29 cellular contexts compared by ENCODE assay signal in the genomic region with DNA sequence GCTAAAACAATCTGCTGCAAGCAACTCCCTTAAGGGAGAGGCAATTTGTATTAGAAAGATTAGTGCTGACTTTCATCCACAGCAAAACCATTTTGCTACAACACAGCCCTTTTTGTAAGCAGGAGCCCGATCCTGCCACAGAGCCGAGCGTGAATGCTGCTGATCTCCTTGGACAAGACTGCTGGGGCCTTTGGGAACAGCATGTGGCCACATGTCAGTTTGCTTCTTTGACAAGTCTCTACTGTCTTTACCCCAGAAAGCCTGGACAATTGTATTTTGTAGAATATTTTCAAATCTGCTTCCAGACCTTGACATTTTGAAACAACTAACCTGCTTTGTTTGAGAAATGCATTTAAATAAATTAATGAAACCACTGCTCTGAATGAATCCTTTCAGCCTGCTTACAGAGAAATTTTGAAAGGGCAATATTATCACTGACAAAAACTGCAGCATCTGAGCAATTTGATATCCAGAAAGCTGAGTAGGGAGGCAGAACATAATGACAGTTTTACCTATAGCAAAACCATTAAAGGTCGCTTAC.
DNase-seq lines count a peak whose midpoint lies in the region; ATAC-seq and TF ChIP-seq lines count a peak whose summit lies in the region.
"Had no signal": no experiment of that assay in that cellular context is flagged by ENCODE, and none has a peak within 500 bp of the region (broad histone marks: within the 10 kb centered on the region; RNA-seq: fewer than 3 reads in every experiment).

No MANE protein-coding gene starts in this region.

- DNase-seq in C1 segment of cervical spinal cord (lab: John Stamatoyannopoulos, UW), result peak in 8 of 14 donors; percentile 20 to 61 (median 32)
- DNase-seq in head of caudate nucleus, result peak; percentile 30 to 90 (median 74)
- peak; percentile 35 for DNase-seq in occipital lobe (lab: John Stamatoyannopoulos, UW)
- no peak for DNase-seq in esophagus muscularis mucosa (ENCODE audit: extremely low spot score)
- DNase-seq in NK-92 treated with Interleukin-12 subunit alpha and Interleukin-12 subunit beta, amount 100 ng/mL, for 24 hours (lab: John Stamatoyannopoulos, UW), result no peak
- no peak for DNase-seq in RKO (ENCODE audit: low spot score)
- DNase-seq: activated CD4-positive, alpha-beta memory T cell treated with anti-CD3 and anti-CD28 coated beads for 36 hours; activated CD4-positive, CD25-positive, alpha-beta regulatory T cell treated with anti-CD3 and anti-CD28 coated beads, Interleukin-2, amount 50 U/mL, for 72 hours; activated naive CD4-positive, alpha-beta T cell; activated naive CD8-positive, alpha-beta T cell treated with anti-CD3 and anti-CD28 coated beads, Interleukin-2, amount 50 U/mL, for 24 hours; body of pancreas; CD4-positive, alpha-beta T cell; cerebellar nuclear complex; DMS 273 treated with DMSO at 0.1 percent for 48 hours; H9; left ventricle myocardium inferior; MG63; naive B cell; NCI-H1105; NCI-H187 treated with DMSO at 0.1 percent for 48 hours; NCI-H526 treated with DMSO at 0.1 percent for 48 hours; SHP77; stimulated activated CD4-positive, alpha-beta T cell treated with anti-CD3 and anti-CD28 coated beads, Interleukin-15, amount 100 ng/mL, for 24 hours; stimulated activated CD4-positive, alpha-beta T cell treated with anti-CD3 and anti-CD28 coated beads, Interleukin-4, amount 100 ng/mL, for 4 hours had no signal

- H3K27me3 ChIP-seq in esophagus muscularis mucosa, result no peaks in the 10 kb centered on the region
- H3K27me3 ChIP-seq: body of pancreas, MG63, suprapubic skin had no signal

- H3K27ac ChIP-seq in angular gyrus (ENCODE audit: low read depth, low read length) (peak overlapping the region; percentile 32), esophagus muscularis mucosa (replicated peaks in 1 of 4) (no peak overlapping the region)
- H3K27ac ChIP-seq: A549, body of pancreas, KMS-11, left ventricle myocardium inferior, suprapubic skin had no signal

- intact Hi-C loops in head of caudate nucleus (cut with DNase I), result no loop called here
- intact Hi-C loops in esophagus muscularis mucosa (cut with DNase I), result no loop called here

- H3K36me3 ChIP-seq in esophagus muscularis mucosa, result no peaks in the 10 kb centered on the region
- H3K36me3 ChIP-seq: left ventricle myocardium inferior, MG63, suprapubic skin had no signal

- H3K9me3 ChIP-seq in esophagus muscularis mucosa, result no peaks in the 10 kb centered on the region
- H3K9me3 ChIP-seq: A549, body of pancreas, left ventricle myocardium inferior, MG63, suprapubic skin had no signal

- no peak for TF ChIP-seq POLR2A in esophagus muscularis mucosa (IDR thresholded peaks at IDR 0.05; ENCODE audit: low read depth)

- TF ChIP-seq CTCF in esophagus muscularis mucosa (IDR thresholded peaks at IDR 0.05), result no peak

- WGBS in esophagus muscularis mucosa, result 63% methylated on average over 4 of the region's 4 CpGs

- no peak overlapping the region for H3K4me3 ChIP-seq in esophagus muscularis mucosa
- H3K4me3 ChIP-seq: A549, body of pancreas, left ventricle myocardium inferior, MG63, suprapubic skin had no signal

- no peak for ATAC-seq in GM21360 (IDR thresholded peaks at IDR 0.05; ENCODE audit: unreplicated experiment)
- ATAC-seq: A549; activated naive CD8-positive, alpha-beta T cell treated with anti-CD3 and anti-CD28 coated beads, Interleukin-2, amount 50 U/mL, for 24 hours; body of pancreas had no signal

- TF ChIP-seq EP300 in esophagus muscularis mucosa (IDR thresholded peaks at IDR 0.05), result no peak

- H3K4me1 ChIP-seq in esophagus muscularis mucosa, result no peaks in the 10 kb centered on the region
- H3K4me1 ChIP-seq: A549, body of pancreas, left ventricle myocardium inferior, suprapubic skin had no signal

Comparison
In these comparisons a context has a peak if more than half of its experiments do, and no peak if none do; other contexts are left out.
1. DNase-seq: peak in C1 segment of cervical spinal cord (8 of 14), head of caudate nucleus (42 of 42) and occipital lobe (single experiment); none in esophagus muscularis mucosa (single experiment), NK-92 treated with Interleukin-12 subunit alpha and Interleukin-12 subunit beta, amount 100 ng/mL, for 24 hours (single experiment) and RKO (single experiment).